1 cellular context compared by ENCODE assay signal in the genomic region with DNA sequence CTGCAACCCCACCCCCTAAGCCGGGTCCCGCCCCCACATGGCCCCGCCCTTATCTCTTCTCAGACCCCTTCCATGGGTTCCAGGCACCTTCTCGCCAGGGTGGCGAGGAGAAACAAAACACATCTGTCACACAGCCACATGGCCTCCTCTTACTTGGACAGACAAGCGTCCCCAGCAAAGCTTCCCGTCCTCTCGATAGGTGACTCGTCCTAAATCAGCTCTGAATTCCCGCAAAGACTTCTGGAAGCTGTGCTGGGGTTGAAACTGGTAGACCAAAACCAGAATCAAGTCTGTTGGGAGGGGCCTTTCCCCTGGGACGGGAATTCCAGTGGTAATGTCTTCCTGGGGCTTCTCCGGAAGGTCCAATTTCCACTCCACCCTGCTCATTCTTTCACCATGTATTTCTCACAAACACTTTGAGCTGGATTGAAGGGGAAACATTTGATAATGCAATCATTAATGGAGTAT.
A peak's percentile ranks its signal among the peaks of the same experiment; 100 is the strongest.
TF ChIP-seq lines count a peak whose summit lies in the region.

No MANE protein-coding gene starts in this region.

TF ChIP-seq in HEK293, 187 proteins besides CTCF, POLR2A, EP300 and RAD21 (continued from another document and continues in another):
- TF ChIP-seq, protein P1, sequence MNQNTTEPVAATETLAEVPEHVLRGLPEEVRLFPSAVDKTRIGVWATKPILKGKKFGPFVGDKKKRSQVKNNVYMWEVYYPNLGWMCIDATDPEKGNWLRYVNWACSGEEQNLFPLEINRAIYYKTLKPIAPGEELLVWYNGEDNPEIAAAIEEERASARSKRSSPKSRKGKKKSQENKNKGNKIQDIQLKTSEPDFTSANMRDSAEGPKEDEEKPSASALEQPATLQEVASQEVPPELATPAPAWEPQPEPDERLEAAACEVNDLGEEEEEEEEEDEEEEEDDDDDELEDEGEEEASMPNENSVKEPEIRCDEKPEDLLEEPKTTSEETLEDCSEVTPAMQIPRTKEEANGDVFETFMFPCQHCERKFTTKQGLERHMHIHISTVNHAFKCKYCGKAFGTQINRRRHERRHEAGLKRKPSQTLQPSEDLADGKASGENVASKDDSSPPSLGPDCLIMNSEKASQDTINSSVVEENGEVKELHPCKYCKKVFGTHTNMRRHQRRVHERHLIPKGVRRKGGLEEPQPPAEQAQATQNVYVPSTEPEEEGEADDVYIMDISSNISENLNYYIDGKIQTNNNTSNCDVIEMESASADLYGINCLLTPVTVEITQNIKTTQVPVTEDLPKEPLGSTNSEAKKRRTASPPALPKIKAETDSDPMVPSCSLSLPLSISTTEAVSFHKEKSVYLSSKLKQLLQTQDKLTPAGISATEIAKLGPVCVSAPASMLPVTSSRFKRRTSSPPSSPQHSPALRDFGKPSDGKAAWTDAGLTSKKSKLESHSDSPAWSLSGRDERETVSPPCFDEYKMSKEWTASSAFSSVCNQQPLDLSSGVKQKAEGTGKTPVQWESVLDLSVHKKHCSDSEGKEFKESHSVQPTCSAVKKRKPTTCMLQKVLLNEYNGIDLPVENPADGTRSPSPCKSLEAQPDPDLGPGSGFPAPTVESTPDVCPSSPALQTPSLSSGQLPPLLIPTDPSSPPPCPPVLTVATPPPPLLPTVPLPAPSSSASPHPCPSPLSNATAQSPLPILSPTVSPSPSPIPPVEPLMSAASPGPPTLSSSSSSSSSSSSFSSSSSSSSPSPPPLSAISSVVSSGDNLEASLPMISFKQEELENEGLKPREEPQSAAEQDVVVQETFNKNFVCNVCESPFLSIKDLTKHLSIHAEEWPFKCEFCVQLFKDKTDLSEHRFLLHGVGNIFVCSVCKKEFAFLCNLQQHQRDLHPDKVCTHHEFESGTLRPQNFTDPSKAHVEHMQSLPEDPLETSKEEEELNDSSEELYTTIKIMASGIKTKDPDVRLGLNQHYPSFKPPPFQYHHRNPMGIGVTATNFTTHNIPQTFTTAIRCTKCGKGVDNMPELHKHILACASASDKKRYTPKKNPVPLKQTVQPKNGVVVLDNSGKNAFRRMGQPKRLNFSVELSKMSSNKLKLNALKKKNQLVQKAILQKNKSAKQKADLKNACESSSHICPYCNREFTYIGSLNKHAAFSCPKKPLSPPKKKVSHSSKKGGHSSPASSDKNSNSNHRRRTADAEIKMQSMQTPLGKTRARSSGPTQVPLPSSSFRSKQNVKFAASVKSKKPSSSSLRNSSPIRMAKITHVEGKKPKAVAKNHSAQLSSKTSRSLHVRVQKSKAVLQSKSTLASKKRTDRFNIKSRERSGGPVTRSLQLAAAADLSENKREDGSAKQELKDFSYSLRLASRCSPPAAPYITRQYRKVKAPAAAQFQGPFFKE (tag by site-specific recombination; IDR thresholded peaks at IDR 0.05; ENCODE audit: borderline replicate concordance), result no peak
- TF ChIP-seq ZNF214 (tag by site-specific recombination; IDR thresholded peaks at IDR 0.05; ENCODE audit: borderline replicate concordance) (no peak), ZNF19 (tag by site-specific recombination; IDR thresholded peaks at IDR 0.05; ENCODE audit: low read depth) (no peak), YY2 (tag by site-specific recombination; IDR thresholded peaks at IDR 0.05) (no peak), GLIS1 (tag by site-specific recombination; IDR thresholded peaks at IDR 0.05) (peak; percentile 81), IKZF3 (tag by site-specific recombination; IDR thresholded peaks at IDR 0.05) (peak; percentile 44; the same call in 1 of the 2 replicates), MEIS1 (CRISPR knock-in tag; IDR thresholded peaks at IDR 0.05; ENCODE audit: borderline replicate concordance) (no peak), ZSCAN23 (tag by site-specific recombination; IDR thresholded peaks at IDR 0.05) (no peak), PRDM1 (tag by site-specific recombination; IDR thresholded peaks at IDR 0.05) (no peak), ZEB2 (tag by site-specific recombination; IDR thresholded peaks at IDR 0.05) (no peak), ZNF311 (tag by site-specific recombination; IDR thresholded peaks at IDR 0.05; ENCODE audit: borderline replicate concordance) (no peak), BCL11A (tag by site-specific recombination; IDR thresholded peaks at IDR 0.05; ENCODE audit: low read depth) (no peak), ZNF791 (tag by site-specific recombination; IDR thresholded peaks at IDR 0.05) (no peak), FEZF1 (tag by site-specific recombination; IDR thresholded peaks at IDR 0.05) (no peak), ZNF248 (tag by site-specific recombination; IDR thresholded peaks at IDR 0.05) (no peak), OSR2 (tag by site-specific recombination; IDR thresholded peaks at IDR 0.05) (peak; percentile 47; the same call in 1 of the 2 replicates), ZNF747 (tag by site-specific recombination; IDR thresholded peaks at IDR 0.05) (no peak), ZNF274 (IDR thresholded peaks at IDR 0.05; ENCODE audit: low read length) (no peak), ZNF274 (tag by site-specific recombination; IDR thresholded peaks at IDR 0.05; ENCODE audit: borderline replicate concordance) (no peak), ZBTB8A (tag by site-specific recombination; IDR thresholded peaks at IDR 0.05) (no peak), SALL2 (tag by site-specific recombination; IDR thresholded peaks at IDR 0.05; ENCODE audit: borderline replicate concordance) (no peak), ZNF677 (tag by site-specific recombination; IDR thresholded peaks at IDR 0.05) (no peak), ZBTB7A (tag by site-specific recombination; IDR thresholded peaks at IDR 0.05; ENCODE audit: low read depth) (no peak), ZNF626 (tag by site-specific recombination; IDR thresholded peaks at IDR 0.05) (no peak), ZNF785 (tag by site-specific recombination; IDR thresholded peaks at IDR 0.05) (no peak), TRIM28 (IDR thresholded peaks at IDR 0.05; ENCODE audit: borderline replicate concordance, low read length) (no peak), ZNF324 (tag by site-specific recombination; IDR thresholded peaks at IDR 0.05) (no peak), ZNF664 (tag by site-specific recombination; IDR thresholded peaks at IDR 0.05) (no peak), ZNF843 (tag by site-specific recombination; IDR thresholded peaks at IDR 0.05) (no peak), ZNF239 (tag by site-specific recombination; IDR thresholded peaks at IDR 0.05) (no peak)
- TF ChIP-seq, protein P2, sequence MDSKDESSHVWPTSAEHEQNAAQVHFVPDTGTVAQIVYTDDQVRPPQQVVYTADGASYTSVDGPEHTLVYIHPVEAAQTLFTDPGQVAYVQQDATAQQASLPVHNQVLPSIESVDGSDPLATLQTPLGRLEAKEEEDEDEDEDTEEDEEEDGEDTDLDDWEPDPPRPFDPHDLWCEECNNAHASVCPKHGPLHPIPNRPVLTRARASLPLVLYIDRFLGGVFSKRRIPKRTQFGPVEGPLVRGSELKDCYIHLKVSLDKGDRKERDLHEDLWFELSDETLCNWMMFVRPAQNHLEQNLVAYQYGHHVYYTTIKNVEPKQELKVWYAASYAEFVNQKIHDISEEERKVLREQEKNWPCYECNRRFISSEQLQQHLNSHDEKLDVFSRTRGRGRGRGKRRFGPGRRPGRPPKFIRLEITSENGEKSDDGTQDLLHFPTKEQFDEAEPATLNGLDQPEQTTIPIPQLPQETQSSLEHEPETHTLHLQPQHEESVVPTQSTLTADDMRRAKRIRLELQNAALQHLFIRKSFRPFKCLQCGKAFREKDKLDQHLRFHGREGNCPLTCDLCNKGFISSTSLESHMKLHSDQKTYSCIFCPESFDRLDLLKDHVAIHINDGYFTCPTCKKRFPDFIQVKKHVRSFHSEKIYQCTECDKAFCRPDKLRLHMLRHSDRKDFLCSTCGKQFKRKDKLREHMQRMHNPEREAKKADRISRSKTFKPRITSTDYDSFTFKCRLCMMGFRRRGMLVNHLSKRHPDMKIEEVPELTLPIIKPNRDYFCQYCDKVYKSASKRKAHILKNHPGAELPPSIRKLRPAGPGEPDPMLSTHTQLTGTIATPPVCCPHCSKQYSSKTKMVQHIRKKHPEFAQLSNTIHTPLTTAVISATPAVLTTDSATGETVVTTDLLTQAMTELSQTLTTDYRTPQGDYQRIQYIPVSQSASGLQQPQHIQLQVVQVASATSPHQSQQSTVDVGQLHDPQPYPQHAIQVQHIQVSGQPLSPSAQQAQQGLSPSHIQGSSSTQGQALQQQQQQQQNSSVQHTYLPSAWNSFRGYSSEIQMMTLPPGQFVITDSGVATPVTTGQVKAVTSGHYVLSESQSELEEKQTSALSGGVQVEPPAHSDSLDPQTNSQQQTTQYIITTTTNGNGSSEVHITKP (tag by site-specific recombination; IDR thresholded peaks at IDR 0.05), result peak; percentile 78
- TF ChIP-seq, protein P3, sequence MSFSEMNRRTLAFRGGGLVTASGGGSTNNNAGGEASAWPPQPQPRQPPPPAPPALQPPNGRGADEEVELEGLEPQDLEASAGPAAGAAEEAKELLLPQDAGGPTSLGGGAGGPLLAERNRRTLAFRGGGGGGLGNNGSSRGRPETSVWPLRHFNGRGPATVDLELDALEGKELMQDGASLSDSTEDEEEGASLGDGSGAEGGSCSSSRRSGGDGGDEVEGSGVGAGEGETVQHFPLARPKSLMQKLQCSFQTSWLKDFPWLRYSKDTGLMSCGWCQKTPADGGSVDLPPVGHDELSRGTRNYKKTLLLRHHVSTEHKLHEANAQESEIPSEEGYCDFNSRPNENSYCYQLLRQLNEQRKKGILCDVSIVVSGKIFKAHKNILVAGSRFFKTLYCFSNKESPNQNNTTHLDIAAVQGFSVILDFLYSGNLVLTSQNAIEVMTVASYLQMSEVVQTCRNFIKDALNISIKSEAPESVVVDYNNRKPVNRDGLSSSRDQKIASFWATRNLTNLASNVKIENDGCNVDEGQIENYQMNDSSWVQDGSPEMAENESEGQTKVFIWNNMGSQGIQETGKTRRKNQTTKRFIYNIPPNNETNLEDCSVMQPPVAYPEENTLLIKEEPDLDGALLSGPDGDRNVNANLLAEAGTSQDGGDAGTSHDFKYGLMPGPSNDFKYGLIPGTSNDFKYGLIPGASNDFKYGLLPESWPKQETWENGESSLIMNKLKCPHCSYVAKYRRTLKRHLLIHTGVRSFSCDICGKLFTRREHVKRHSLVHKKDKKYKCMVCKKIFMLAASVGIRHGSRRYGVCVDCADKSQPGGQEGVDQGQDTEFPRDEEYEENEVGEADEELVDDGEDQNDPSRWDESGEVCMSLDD (tag by site-specific recombination; IDR thresholded peaks at IDR 0.05), result no peak
- TF ChIP-seq, protein P4, sequence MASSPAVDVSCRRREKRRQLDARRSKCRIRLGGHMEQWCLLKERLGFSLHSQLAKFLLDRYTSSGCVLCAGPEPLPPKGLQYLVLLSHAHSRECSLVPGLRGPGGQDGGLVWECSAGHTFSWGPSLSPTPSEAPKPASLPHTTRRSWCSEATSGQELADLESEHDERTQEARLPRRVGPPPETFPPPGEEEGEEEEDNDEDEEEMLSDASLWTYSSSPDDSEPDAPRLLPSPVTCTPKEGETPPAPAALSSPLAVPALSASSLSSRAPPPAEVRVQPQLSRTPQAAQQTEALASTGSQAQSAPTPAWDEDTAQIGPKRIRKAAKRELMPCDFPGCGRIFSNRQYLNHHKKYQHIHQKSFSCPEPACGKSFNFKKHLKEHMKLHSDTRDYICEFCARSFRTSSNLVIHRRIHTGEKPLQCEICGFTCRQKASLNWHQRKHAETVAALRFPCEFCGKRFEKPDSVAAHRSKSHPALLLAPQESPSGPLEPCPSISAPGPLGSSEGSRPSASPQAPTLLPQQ (tag by site-specific recombination; IDR thresholded peaks at IDR 0.05), result no peak
- TF ChIP-seq, protein P5, sequence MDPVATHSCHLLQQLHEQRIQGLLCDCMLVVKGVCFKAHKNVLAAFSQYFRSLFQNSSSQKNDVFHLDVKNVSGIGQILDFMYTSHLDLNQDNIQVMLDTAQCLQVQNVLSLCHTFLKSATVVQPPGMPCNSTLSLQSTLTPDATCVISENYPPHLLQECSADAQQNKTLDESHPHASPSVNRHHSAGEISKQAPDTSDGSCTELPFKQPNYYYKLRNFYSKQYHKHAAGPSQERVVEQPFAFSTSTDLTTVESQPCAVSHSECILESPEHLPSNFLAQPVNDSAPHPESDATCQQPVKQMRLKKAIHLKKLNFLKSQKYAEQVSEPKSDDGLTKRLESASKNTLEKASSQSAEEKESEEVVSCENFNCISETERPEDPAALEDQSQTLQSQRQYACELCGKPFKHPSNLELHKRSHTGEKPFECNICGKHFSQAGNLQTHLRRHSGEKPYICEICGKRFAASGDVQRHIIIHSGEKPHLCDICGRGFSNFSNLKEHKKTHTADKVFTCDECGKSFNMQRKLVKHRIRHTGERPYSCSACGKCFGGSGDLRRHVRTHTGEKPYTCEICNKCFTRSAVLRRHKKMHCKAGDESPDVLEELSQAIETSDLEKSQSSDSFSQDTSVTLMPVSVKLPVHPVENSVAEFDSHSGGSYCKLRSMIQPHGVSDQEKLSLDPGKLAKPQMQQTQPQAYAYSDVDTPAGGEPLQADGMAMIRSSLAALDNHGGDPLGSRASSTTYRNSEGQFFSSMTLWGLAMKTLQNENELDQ (tag by site-specific recombination; IDR thresholded peaks at IDR 0.05; ENCODE audit: low read depth), result no peak
- TF ChIP-seq, protein P6, sequence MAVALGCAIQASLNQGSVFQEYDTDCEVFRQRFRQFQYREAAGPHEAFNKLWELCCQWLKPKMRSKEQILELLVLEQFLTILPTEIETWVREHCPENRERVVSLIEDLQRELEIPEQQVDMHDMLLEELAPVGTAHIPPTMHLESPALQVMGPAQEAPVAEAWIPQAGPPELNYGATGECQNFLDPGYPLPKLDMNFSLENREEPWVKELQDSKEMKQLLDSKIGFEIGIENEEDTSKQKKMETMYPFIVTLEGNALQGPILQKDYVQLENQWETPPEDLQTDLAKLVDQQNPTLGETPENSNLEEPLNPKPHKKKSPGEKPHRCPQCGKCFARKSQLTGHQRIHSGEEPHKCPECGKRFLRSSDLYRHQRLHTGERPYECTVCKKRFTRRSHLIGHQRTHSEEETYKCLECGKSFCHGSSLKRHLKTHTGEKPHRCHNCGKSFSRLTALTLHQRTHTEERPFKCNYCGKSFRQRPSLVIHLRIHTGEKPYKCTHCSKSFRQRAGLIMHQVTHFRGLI (tag by site-specific recombination; IDR thresholded peaks at IDR 0.05), result no peak
- TF ChIP-seq, protein P7, sequence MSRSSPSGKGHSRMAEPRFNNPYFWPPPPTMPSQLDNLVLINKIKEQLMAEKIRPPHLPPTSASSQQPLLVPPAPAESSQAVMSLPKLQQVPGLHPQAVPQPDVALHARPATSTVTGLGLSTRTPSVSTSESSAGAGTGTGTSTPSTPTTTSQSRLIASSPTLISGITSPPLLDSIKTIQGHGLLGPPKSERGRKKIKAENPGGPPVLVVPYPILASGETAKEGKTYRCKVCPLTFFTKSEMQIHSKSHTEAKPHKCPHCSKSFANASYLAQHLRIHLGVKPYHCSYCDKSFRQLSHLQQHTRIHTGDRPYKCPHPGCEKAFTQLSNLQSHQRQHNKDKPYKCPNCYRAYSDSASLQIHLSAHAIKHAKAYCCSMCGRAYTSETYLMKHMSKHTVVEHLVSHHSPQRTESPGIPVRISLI (tag by site-specific recombination; IDR thresholded peaks at IDR 0.05), result no peak
- TF ChIP-seq, protein P8, sequence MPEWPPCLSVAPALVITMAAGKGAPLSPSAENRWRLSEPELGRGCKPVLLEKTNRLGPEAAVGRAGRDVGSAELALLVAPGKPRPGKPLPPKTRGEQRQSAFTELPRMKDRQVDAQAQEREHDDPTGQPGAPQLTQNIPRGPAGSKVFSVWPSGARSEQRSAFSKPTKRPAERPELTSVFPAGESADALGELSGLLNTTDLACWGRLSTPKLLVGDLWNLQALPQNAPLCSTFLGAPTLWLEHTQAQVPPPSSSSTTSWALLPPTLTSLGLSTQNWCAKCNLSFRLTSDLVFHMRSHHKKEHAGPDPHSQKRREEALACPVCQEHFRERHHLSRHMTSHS (tag by site-specific recombination; IDR thresholded peaks at IDR 0.05), result no peak
